In the genomic region with DNA sequence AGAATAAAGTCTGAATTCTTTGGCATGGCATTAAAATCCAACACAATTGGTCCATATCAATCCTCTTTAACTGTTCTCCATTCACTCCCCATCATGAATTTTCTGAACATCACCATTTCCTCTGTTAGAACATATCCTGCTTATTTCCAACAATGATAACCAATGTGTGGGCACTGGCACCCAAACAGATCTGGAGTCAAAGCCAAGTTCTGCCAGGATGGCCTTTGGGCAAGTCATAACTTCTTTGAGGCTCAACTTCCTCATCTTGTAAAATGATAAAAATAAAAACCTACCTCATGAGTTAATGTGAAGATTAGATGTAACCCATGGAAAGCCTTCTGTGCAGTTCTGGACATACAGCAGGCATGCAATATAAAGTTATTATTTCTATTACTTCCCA, we compare ENCODE assay signal across 18 cellular contexts. TPM values are rescaled to one million over a fixed set of nuclear protein-coding genes. Genes with fewer than 3 reads are reported as not detected.
DNase-seq lines count a peak whose midpoint lies in the region; ATAC-seq, FAIRE-seq and TF ChIP-seq lines count a peak whose summit lies in the region.
"Had no signal": no experiment of that assay in that cellular context is flagged by ENCODE, and none has a peak within 500 bp of the region (broad histone marks: within the 10 kb centered on the region; RNA-seq: fewer than 3 reads in every experiment).

No MANE protein-coding gene starts in this region.

- TF ChIP-seq EP300 in A549 (IDR thresholded peaks at IDR 0.05), result no peak
- no peak for TF ChIP-seq EP300 in tibial nerve (IDR thresholded peaks at IDR 0.05)

- POLR2A ChIA-PET in A549 (lab: Yijun Ruan, JAX), result no interaction called here

- H3K27ac ChIP-seq in A549, result no peak overlapping the region
- peak overlapping the region; percentile 53 for H3K27ac ChIP-seq in mucosa of rectum (ENCODE audit: low read depth in 2 of 2, low read length in 2 of 2)
- no peak overlapping the region for H3K27ac ChIP-seq in effector memory CD4-positive, alpha-beta T cell (ENCODE audit: insufficient read depth, low read length, poor library complexity, severe bottlenecking)
- H3K27ac ChIP-seq in tibial nerve, result no peak overlapping the region
- H3K27ac ChIP-seq: BLaER1 treated with 17β-estradiol and CSF1 and Interleukin-3, amounts not matched to agents 10 nM and 100 nM; SK-N-MC had no signal

- no peaks in the 10 kb centered on the region for H3K27me3 ChIP-seq in bronchial epithelial cell (ENCODE audit: control insufficient read depth, insufficient read depth, low read length)
- no peaks in the 10 kb centered on the region for H3K27me3 ChIP-seq in mucosa of rectum (ENCODE audit: control insufficient read depth in 2 of 2, insufficient read depth in 2 of 2, low read length in 2 of 2)
- H3K27me3 ChIP-seq in effector memory CD4-positive, alpha-beta T cell (replicated peaks; ENCODE audit: control insufficient read depth, insufficient read depth, low read length, poor library complexity, severe bottlenecking), result no peaks in the 10 kb centered on the region
- H3K27me3 ChIP-seq in tibial nerve, result no peaks in the 10 kb centered on the region
- H3K27me3 ChIP-seq: BLaER1 treated with 17β-estradiol and CSF1 and Interleukin-3, amounts not matched to agents 10 nM and 100 nM had no signal

- TF ChIP-seq POLR2A in A549 (IDR thresholded peaks at IDR 0.05; ENCODE audit: low read length) (no peak), tibial nerve (IDR thresholded peaks at IDR 0.05) (no peak)

- no peak; a peak in 1 of 6 replicates for ATAC-seq in A549
- ATAC-seq in HG02885 (IDR thresholded peaks at IDR 0.05; ENCODE audit: poor library complexity, unreplicated experiment), result no peak

- TF ChIP-seq CTCF in A549 (IDR thresholded peaks at IDR 0.05) (no peak), bronchial epithelial cell (IDR thresholded peaks at IDR 0.05; ENCODE audit: insufficient read depth, low read length, severe bottlenecking) (no peak), tibial nerve (IDR thresholded peaks at IDR 0.05) (no peak)

- peak overlapping the region; percentile 1; the same call in 1 of the 3 replicates for H3K4me2 ChIP-seq in A549
- H3K4me2 ChIP-seq: BLaER1 treated with 17β-estradiol and CSF1 and Interleukin-3, amounts not matched to agents 10 nM and 100 nM had no signal

- peaks cover 1% of the 10 kb centered on the region for H3K36me3 ChIP-seq in bronchial epithelial cell (ENCODE audit: control insufficient read depth, insufficient read depth, low read length)
- no peaks in the 10 kb centered on the region for H3K36me3 ChIP-seq in mucosa of rectum (ENCODE audit: control insufficient read depth in 2 of 2, insufficient read depth in 2 of 2, low read length in 2 of 2)
- H3K36me3 ChIP-seq in effector memory CD4-positive, alpha-beta T cell (ENCODE audit: control insufficient read depth, insufficient read depth, low read length), result no peaks in the 10 kb centered on the region
- H3K36me3 ChIP-seq in tibial nerve, result no peaks in the 10 kb centered on the region

- DNase-seq in A549 (ENCODE audit: low read depth in 1 of 2, low spot score in 1 of 2), result no peak
- peak; percentile 51 for DNase-seq in NCI-H226
- peak; percentile 43 for DNase-seq in bronchial epithelial cell (ENCODE audit: low read depth)
- DNase-seq in effector memory CD4-positive, alpha-beta T cell, result no peak
- no peak for DNase-seq in tibial nerve (ENCODE audit: low spot score in 2 of 2)
- no peak for DNase-seq in C1 segment of cervical spinal cord (lab: John Stamatoyannopoulos, UW)
- DNase-seq: 8988T, DMS153, EL, H7, MV-4-11, NCI-H1417 treated with DMSO at 0.1 percent for 48 hours, NCI-H2029, NCI-H524 had no signal

- H3K4me1 ChIP-seq in A549 (peaks cover 65% of the 10 kb centered on the region), mucosa of rectum (ENCODE audit: control insufficient read depth in 2 of 2, insufficient read depth in 2 of 2, low read length in 2 of 2) (peaks cover 25 to 43% of the 10 kb centered on the region in 2 donors), tibial nerve (no peaks in the 10 kb centered on the region)
- no peaks in the 10 kb centered on the region for H3K4me1 ChIP-seq in effector memory CD4-positive, alpha-beta T cell (ENCODE audit: control insufficient read depth, insufficient read depth, low read length, poor library complexity, severe bottlenecking)

- no peak for TF ChIP-seq RAD21 in A549 (conservative IDR thresholded peaks at IDR 0.05 in 1 of 2, IDR thresholded peaks at IDR 0.05 in 1 of 2)

- no peak for FAIRE-seq in A549 (lab: Jason Lieb, UNC)
- FAIRE-seq in bronchial epithelial cell (lab: Jason Lieb, UNC), result no peak

- H3K9me3 ChIP-seq in A549 (no peaks in the 10 kb centered on the region), mucosa of rectum (ENCODE audit: control insufficient read depth in 2 of 2, low read length in 2 of 2) (no peaks in the 10 kb centered on the region), tibial nerve (no peaks in the 10 kb centered on the region)
- H3K9me3 ChIP-seq in effector memory CD4-positive, alpha-beta T cell (ENCODE audit: control insufficient read depth, low read length), result no peaks in the 10 kb centered on the region

- no peak overlapping the region for H3K9ac ChIP-seq in mucosa of rectum (ENCODE audit: low read depth in 1 of 2, low read length in 2 of 2)
- H3K9ac ChIP-seq: BLaER1 treated with 17β-estradiol and CSF1 and Interleukin-3, amounts not matched to agents 10 nM and 100 nM had no signal

- CTCF ChIA-PET in A549 (lab: Yijun Ruan, JAX), result no interaction called here

- no peak overlapping the region for H3K4me3 ChIP-seq in A549
- no peak overlapping the region for H3K4me3 ChIP-seq in bronchial epithelial cell (ENCODE audit: low read depth, low read length)
- peak overlapping the region; percentile 20 to 45 for H3K4me3 ChIP-seq in mucosa of rectum (ENCODE audit: low read length in 2 of 2)
- H3K4me3 ChIP-seq in effector memory CD4-positive, alpha-beta T cell (ENCODE audit: insufficient read depth, low read depth, low read length, poor library complexity, severe bottlenecking), result no peak overlapping the region
- H3K4me3 ChIP-seq in tibial nerve, result no peak overlapping the region
- H3K4me3 ChIP-seq: BLaER1 treated with 17β-estradiol and CSF1 and Interleukin-3, amounts not matched to agents 10 nM and 100 nM; SK-N-MC had no signal

TF ChIP-seq in A549, 52 proteins besides CTCF, POLR2A, EP300 and RAD21:
- no peak for TF ChIP-seq JUNB (IDR thresholded peaks at IDR 0.05)

RNA-seq across cellular contexts. Expression of a gene that starts 12.5 kb away (rescaled TPM):
- 34.0 and 55.2 TPM in 2 replicates for polyA plus RNA-seq in A549 (2011; rRNA removed)
- polyA plus RNA-seq in A549 (2012; cell fraction: cytosol; rRNA removed), result 33.9 and 41.3 TPM in 2 replicates
- 31.0 and 33.9 TPM in 2 replicates for polyA plus RNA-seq in A549 (2012; cell fraction: nucleus; rRNA removed)
- 40.8 to 44.9 TPM (median 44.4 TPM) in 3 replicates for polyA plus RNA-seq in A549 (2017; fragmentation: RNase III; extraction: RNeasy Plus Mini Kit Qiagen cat#74134 plus additional on column Dnase treatment)
- polyA minus RNA-seq in A549 (2011; rRNA and poly(A)+ RNA removed), result 21.9 and 26.1 TPM in 2 replicates
- 69.2 and 100 TPM in 2 replicates for total RNA-seq in bronchial epithelial cell
- 100 to 1,000 TPM in 1 of 4 donors, 10 to 100 TPM in 3; 54.8 to 159 (median 65.8) TPM for total RNA-seq in tibial nerve

Comparison
In these comparisons a context has a peak if more than half of its experiments do, and no peak if none do; other contexts are left out.
1. DNase-seq: peak in NCI-H226 (single experiment) and bronchial epithelial cell (single experiment); none in A549 (0 of 2), effector memory CD4-positive, alpha-beta T cell (0 of 3), tibial nerve (0 of 2) and C1 segment of cervical spinal cord (0 of 14).
2. H3K27ac ChIP-seq: peak in mucosa of rectum (2 of 2); none in A549 (0 of 2), effector memory CD4-positive, alpha-beta T cell (single experiment) and tibial nerve (0 of 4).
3. H3K4me3 ChIP-seq: peak in mucosa of rectum (2 of 2); none in A549 (single experiment), bronchial epithelial cell (single experiment), effector memory CD4-positive, alpha-beta T cell (single experiment) and tibial nerve (0 of 4).